In the genomic region with DNA sequence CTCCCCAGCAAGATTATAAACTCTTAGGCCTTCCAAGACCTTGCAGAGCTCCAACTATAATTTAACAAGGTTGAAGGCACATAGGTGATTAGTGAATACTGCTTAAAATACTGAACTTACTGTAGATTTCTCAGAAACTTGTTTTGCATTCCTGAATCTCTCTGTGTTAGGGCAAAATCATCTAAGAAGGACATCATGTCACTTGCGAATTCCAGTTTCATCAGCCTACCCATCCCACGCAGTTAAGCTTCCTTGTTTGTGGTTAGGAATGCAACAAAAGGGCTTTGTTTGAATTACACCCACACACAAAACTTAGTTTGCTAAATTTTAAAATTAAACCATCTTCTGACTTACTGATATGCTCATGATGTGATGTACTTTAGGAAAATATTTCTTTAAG, we compare ENCODE assay signal across 9 cellular contexts.
DNase-seq lines count a peak whose midpoint lies in the region; ATAC-seq and TF ChIP-seq lines count a peak whose summit lies in the region.
"Had no signal": no experiment of that assay in that cellular context is flagged by ENCODE, and none has a peak within 500 bp of the region (broad histone marks: within the 10 kb centered on the region; RNA-seq: fewer than 3 reads in every experiment).

No MANE protein-coding gene starts in this region.

- H3K4me3 ChIP-seq in RWPE2 (ENCODE audit: severe bottlenecking) (no peak overlapping the region), fibroblast of the aortic adventitia (ENCODE audit: low read depth, low read length) (no peak overlapping the region), retinal pigment epithelial cell (ENCODE audit: low read length) (no peak overlapping the region)

- H3K27me3 ChIP-seq in RWPE2 (ENCODE audit: insufficient read depth, poor library complexity, severe bottlenecking), result no peaks in the 10 kb centered on the region

- TF ChIP-seq CTCF in RWPE2 (IDR thresholded peaks at IDR 0.05; ENCODE audit: poor library complexity, severe bottlenecking) (no peak), fibroblast of the aortic adventitia (IDR thresholded peaks at IDR 0.05; ENCODE audit: insufficient read depth, low read length) (no peak), retinal pigment epithelial cell (conservative IDR thresholded peaks at IDR 0.05; ENCODE audit: low read depth, low read length) (no peak)

- DNase-seq in GM04504 (ENCODE audit: low read depth) (peak; percentile 41), RWPE2 (ENCODE audit: low spot score) (no peak), fibroblast of the aortic adventitia (ENCODE audit: low read depth) (peak; percentile 64), retinal pigment epithelial cell (ENCODE audit: low read depth) (peak; percentile 77), left lobe of liver (ENCODE audit: low spot score) (no peak), DMS153 (lab: John Stamatoyannopoulos, UW) (no peak)
- no peak for DNase-seq in stimulated activated naive CD4-positive, alpha-beta T cell treated with Interleukin-2 at 50 U/mL for 16 hours (lab: John Stamatoyannopoulos, UW)
- DNase-seq: NCI-H446 treated with DMSO at 0.1 percent for 48 hours had no signal

- H3K27ac ChIP-seq in RWPE2 (ENCODE audit: poor library complexity, severe bottlenecking), result peak overlapping the region; percentile 57

- no peaks in the 10 kb centered on the region for H3K9me3 ChIP-seq in RWPE2 (ENCODE audit: severe bottlenecking)

- H3K4me1 ChIP-seq in RWPE2 (ENCODE audit: insufficient read depth, poor library complexity, severe bottlenecking), result peaks cover 31% of the 10 kb centered on the region

- ATAC-seq in RWPE2 (ENCODE audit: low read depth) (peak; percentile 78), left lobe of liver (no peak), GM21528 (IDR thresholded peaks at IDR 0.05; ENCODE audit: low FRiP score, unreplicated experiment) (no peak)

- peaks cover 12% of the 10 kb centered on the region; the same call in 1 of the 2 replicates for H3K36me3 ChIP-seq in RWPE2 (ENCODE audit: low read depth)

Comparison
In these comparisons a context has a peak if more than half of its experiments do, and no peak if none do; other contexts are left out.
1. DNase-seq: peak in GM04504 (single experiment), fibroblast of the aortic adventitia (single experiment) and retinal pigment epithelial cell (single experiment); none in RWPE2 (single experiment), left lobe of liver (single experiment), DMS153 (single experiment) and stimulated activated naive CD4-positive, alpha-beta T cell treated with Interleukin-2 at 50 U/mL for 16 hours (single experiment).